Comparison of ENCODE assay signal across 28 cellular contexts in the genomic region with DNA sequence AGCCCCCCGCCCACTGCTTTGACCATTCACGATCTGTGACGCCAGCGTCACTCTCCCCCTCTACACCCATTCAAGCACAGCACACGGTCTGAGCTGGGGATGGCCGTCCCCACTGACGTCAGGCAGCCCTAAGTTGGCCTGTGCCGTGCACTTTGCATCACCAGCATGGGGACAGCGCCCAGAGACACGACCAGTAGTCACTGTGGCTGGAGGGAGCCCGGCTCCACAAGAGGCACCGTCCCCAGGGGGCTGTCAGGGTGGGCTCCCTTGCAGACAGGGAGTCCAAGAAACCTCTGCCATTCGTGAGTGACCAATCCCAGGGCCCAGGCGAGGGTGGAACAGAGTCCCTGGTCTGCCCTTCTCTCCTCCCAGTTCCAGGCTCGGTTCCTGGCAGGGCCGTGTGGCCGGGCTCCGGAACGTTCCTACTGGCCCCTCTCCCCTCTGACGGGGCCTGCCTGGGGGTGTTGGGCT. TPM values are rescaled to one million over a fixed set of nuclear protein-coding genes. Genes with fewer than 3 reads are reported as not detected.
DNase-seq lines count a peak whose midpoint lies in the region; ATAC-seq, FAIRE-seq and TF ChIP-seq lines count a peak whose summit lies in the region.
"Had no signal": no experiment of that assay in that cellular context is flagged by ENCODE, and none has a peak within 500 bp of the region (broad histone marks: within the 10 kb centered on the region; RNA-seq: fewer than 3 reads in every experiment).

No MANE protein-coding gene starts in this region.

- TF ChIP-seq EP300 in HepG2 (IDR thresholded peaks at IDR 0.05; ENCODE audit: low read depth in 2 of 2, low read length in 2 of 2) (no peak), HepG2 (CRISPR knock-in tag; IDR thresholded peaks at IDR 0.05; ENCODE audit: borderline replicate concordance) (no peak), esophagus muscularis mucosa (IDR thresholded peaks at IDR 0.05) (no peak)

- no peak overlapping the region for H3K27ac ChIP-seq in HepG2 (ENCODE audit: extremely low read length, insufficient read depth, low read length)
- no peak overlapping the region for H3K27ac ChIP-seq in right lobe of liver
- no peak overlapping the region for H3K27ac ChIP-seq in esophagus muscularis mucosa (replicated peaks in 1 of 4)
- no peak overlapping the region for H3K27ac ChIP-seq in neuronal stem cell (replicated peaks; ENCODE audit: low read length)
- H3K27ac ChIP-seq in vagina: no peak overlapping the region
- H3K27ac ChIP-seq: A549, PC-9 had no signal

- no peak for FAIRE-seq in HepG2 (lab: Jason Lieb, UNC)
- FAIRE-seq: A549, HTR-8/SVneo had no signal

- no peak for TF ChIP-seq RAD21 in HepG2 (CRISPR knock-in tag; IDR thresholded peaks at IDR 0.05)

- H2AFZ ChIP-seq in HepG2 (ENCODE audit: low read length) (no peak overlapping the region), neuronal stem cell (ENCODE audit: low read length) (no peak overlapping the region)
- H2AFZ ChIP-seq: PC-9 had no signal

- H3K36me3 ChIP-seq in HepG2 (replicated peaks in 1 of 2; ENCODE audit: control insufficient read depth in 1 of 2, insufficient read depth in 2 of 2, low read length in 2 of 2) (no peaks in the 10 kb centered on the region), right lobe of liver (no peaks in the 10 kb centered on the region), esophagus muscularis mucosa (no peaks in the 10 kb centered on the region), neuronal stem cell (replicated peaks in 1 of 2; ENCODE audit: control insufficient read depth in 2 of 2, insufficient read depth in 2 of 2, low read length in 2 of 2) (no peaks in the 10 kb centered on the region), vagina (no peaks in the 10 kb centered on the region)

- CTCF ChIA-PET in HepG2 (lab: Yijun Ruan, JAX; ENCODE audit: low intra/inter-chr PET ratio, low total read pairs): no interaction called here

- TF ChIP-seq POLR2A in HepG2 (IDR thresholded peaks at IDR 0.05; ENCODE audit: insufficient read depth in 1 of 2, low read depth in 2 of 2, low read length in 2 of 2) (no peak), right lobe of liver (IDR thresholded peaks at IDR 0.05) (no peak), esophagus muscularis mucosa (IDR thresholded peaks at IDR 0.05; ENCODE audit: low read depth) (no peak), vagina (IDR thresholded peaks at IDR 0.05) (no peak)

- peak overlapping the region; percentile 81 for H3K18ac ChIP-seq in neuronal stem cell (ENCODE audit: low read length)

- H2BK12ac ChIP-seq in neuronal stem cell (ENCODE audit: low read length): peak overlapping the region; percentile 68

- peak overlapping the region; percentile 94 for H2AK5ac ChIP-seq in neuronal stem cell (ENCODE audit: low read depth, low read length)

- TF ChIP-seq CTCF in HepG2 (CRISPR knock-in tag; IDR thresholded peaks at IDR 0.05): no peak
- no peak for TF ChIP-seq CTCF in right lobe of liver (IDR thresholded peaks at IDR 0.05)
- TF ChIP-seq CTCF in esophagus muscularis mucosa (IDR thresholded peaks at IDR 0.05): no peak
- no peak for TF ChIP-seq CTCF in vagina (IDR thresholded peaks at IDR 0.05)

- H3K27me3 ChIP-seq in HepG2 (ENCODE audit: control insufficient read depth in 1 of 2, insufficient read depth in 2 of 2, low read length in 2 of 2) (peaks cover 1 to 28% of the 10 kb centered on the region in 2 experiments; a peak in 3 of 5 replicates), right lobe of liver (no peaks in the 10 kb centered on the region), esophagus muscularis mucosa (peaks cover 0 to 50% (median 0%) of the 10 kb centered on the region in 4 donors), neuronal stem cell (ENCODE audit: control insufficient read depth in 3 of 3, insufficient read depth in 3 of 3, low read depth in 1 of 3, low read length in 3 of 3) (no peaks in the 10 kb centered on the region), vagina (no peaks in the 10 kb centered on the region)

- no peak overlapping the region for H3K4me3 ChIP-seq in HepG2 (replicated peaks in 1 of 3; ENCODE audit: insufficient read depth in 1 of 3, low read depth in 2 of 3, low read length in 3 of 3)
- H3K4me3 ChIP-seq in right lobe of liver: no peak overlapping the region
- no peak overlapping the region for H3K4me3 ChIP-seq in esophagus muscularis mucosa
- H3K4me3 ChIP-seq in neuronal stem cell (ENCODE audit: low read length in 2 of 2): no peak overlapping the region
- H3K4me3 ChIP-seq in vagina: no peak overlapping the region
- H3K4me3 ChIP-seq: A549, PC-9 had no signal

- H2BK5ac ChIP-seq in neuronal stem cell (ENCODE audit: low read length): peak overlapping the region; percentile 66

- H3K4me1 ChIP-seq in HepG2 (ENCODE audit: insufficient read depth, low read length) (no peaks in the 10 kb centered on the region), right lobe of liver (no peaks in the 10 kb centered on the region), esophagus muscularis mucosa (no peaks in the 10 kb centered on the region), neuronal stem cell (ENCODE audit: control insufficient read depth in 2 of 2, insufficient read depth in 1 of 2, low read depth in 1 of 2, low read length in 2 of 2) (no peaks in the 10 kb centered on the region), vagina (no peaks in the 10 kb centered on the region)
- H3K4me1 ChIP-seq: A549 had no signal

- H2BK15ac ChIP-seq in neuronal stem cell (ENCODE audit: low read length): peak overlapping the region; percentile 88

- intact Hi-C loops in HepG2 (cut with micrococcal nuclease; ENCODE audit: unreplicated experiment) (no loop called here), right lobe of liver (cut with DNase I) (no loop called here), esophagus muscularis mucosa (cut with DNase I) (no loop called here), vagina (cut with DNase I) (no loop called here)

- POLR2A ChIA-PET in HepG2 (lab: Yijun Ruan, JAX): no interaction called here

- H2BK120ac ChIP-seq in neuronal stem cell (ENCODE audit: low read depth, low read length): peak overlapping the region; percentile 49

- in situ Hi-C loops in HepG2 (cut with HindIII; ENCODE audit: extremely low pct_ligation_motif_present, low pct_unique_long_range_greater_than_20kb): no loop called here

- peak overlapping the region; percentile 86 for H3K23ac ChIP-seq in neuronal stem cell (ENCODE audit: low read depth, low read length, poor library complexity)

- ATAC-seq in HepG2: no peak
- ATAC-seq in right lobe of liver: no peak
- ATAC-seq: A549; CD8-positive, alpha-beta T cell had no signal

- H4K91ac ChIP-seq in neuronal stem cell (ENCODE audit: low read depth, low read length, poor library complexity): peak overlapping the region; percentile 57

- WGBS in HepG2 (ENCODE audit: low lambda C conversion rate): 29% methylated on average over 11 of the region's 20 CpGs
- no CpG with 5 or more reads among the region's 20 CpGs for WGBS in right lobe of liver (ENCODE audit: insufficient coverage, low coverage, low lambda C conversion rate, missing lambda C conversion rate)
- 85% methylated on average over 18 of the region's 20 CpGs for WGBS in esophagus muscularis mucosa
- WGBS in neuronal stem cell (ENCODE audit: extremely low coverage in 2 of 2, insufficient read length in 2 of 2, insufficient replicate concordance in 1 of 2), 2 donors: no CpG with 5 or more reads among the region's 20 CpGs

- no peak overlapping the region for H3K9ac ChIP-seq in HepG2 (ENCODE audit: insufficient read depth, low read depth, low read length)
- H3K9ac ChIP-seq in neuronal stem cell (ENCODE audit: low read depth, low read length, poor library complexity): no peak overlapping the region

- H3K79me2 ChIP-seq in HepG2 (ENCODE audit: insufficient read depth, low read length): no peaks in the 10 kb centered on the region

- H3K9me3 ChIP-seq in HepG2 (ENCODE audit: low read length) (peaks cover 23% of the 10 kb centered on the region; the same call in 1 of the 2 replicates), right lobe of liver (no peaks in the 10 kb centered on the region), esophagus muscularis mucosa (peaks cover 0 to 27% (median 24%) of the 10 kb centered on the region in 4 donors), neuronal stem cell (replicated peaks in 1 of 2; ENCODE audit: control insufficient read depth in 2 of 2, insufficient read depth in 1 of 2, low read depth in 1 of 2, low read length in 2 of 2) (peaks cover 6 to 8% of the 10 kb centered on the region in 2 donors), vagina (peaks cover 5% of the 10 kb centered on the region)

- H3K79me1 ChIP-seq in neuronal stem cell (ENCODE audit: low read depth, low read length): no peaks in the 10 kb centered on the region

- no TSS peak for BruUV-seq in HepG2 (replicated peaks; lab: Mats Ljungman, UMichigan)

- no peaks in the 10 kb centered on the region for H4K20me1 ChIP-seq in HepG2 (ENCODE audit: insufficient read depth, low read length)

- H3K14ac ChIP-seq in neuronal stem cell (ENCODE audit: low read length): no peak overlapping the region

- H3K4me2 ChIP-seq in HepG2 (ENCODE audit: low read depth, low read length) (no peak overlapping the region), neuronal stem cell (ENCODE audit: insufficient read depth, low read length, poor library complexity, severe bottlenecking) (no peak overlapping the region)
- H3K4me2 ChIP-seq: A549, PC-9 had no signal

- no peak for DNase-seq in HepG2 (ENCODE audit: low spot score)
- DNase-seq in right lobe of liver: no peak
- DNase-seq in esophagus muscularis mucosa (ENCODE audit: extremely low spot score): peak; percentile 89
- DNase-seq in neuronal stem cell (ENCODE audit: low spot score): no peak
- DNase-seq in vagina (ENCODE audit: extremely low spot score in 2 of 2): peak; percentile 40 to 81
- no peak for DNase-seq in cortex of kidney (lab: John Stamatoyannopoulos, UW)
- no peak for DNase-seq in stimulated activated CD4-positive, alpha-beta T cell treated with anti-CD3 and anti-CD28 coated beads, Interleukin-4, amount 100 ng/mL, for 1 hour
- no peak for DNase-seq in DMS153 treated with DMSO at 0.1 percent for 48 hours (lab: John Stamatoyannopoulos, UW; ENCODE audit: unreplicated experiment)
- DNase-seq: AML-193; C1 segment of cervical spinal cord; CD8-positive, alpha-beta T cell; DMS 273 treated with DMSO at 0.1 percent for 48 hours; DND-41; H9; KBM-7; MV-4-11; NCI-H1105; NCI-H1436 treated with DMSO at 0.1 percent for 48 hours; NCI-H187 treated with DMSO at 0.1 percent for 48 hours; NCI-H446; NCI-H526; PC-9; RPMI8226; SHP77 treated with DMSO at 0.1 percent for 48 hours had no signal

- H3K4ac ChIP-seq in neuronal stem cell (ENCODE audit: low read length): peak overlapping the region; percentile 39

- no peak overlapping the region for H4K8ac ChIP-seq in neuronal stem cell (ENCODE audit: low read depth, low read length)

RNA-seq across cellular contexts. Expression of a gene that starts 2.3 kb away (rescaled TPM):
- not detected in 2 replicates for total RNA-seq in HepG2 (2016; rRNA removed; fragmentation: Illumina TruSeq; extraction: Trizol)
- not detected in 2 replicates for total RNA-seq in HepG2 (2016; cell fraction: cytosol; rRNA removed; fragmentation: Illumina TruSeq; extraction: Trizol; ENCODE audit: low read depth)
- total RNA-seq in HepG2 (2016; cell fraction: insoluble cytoplasmic fraction; rRNA removed; fragmentation: Illumina TruSeq; extraction: Trizol): not detected in 2 replicates
- not detected in 2 replicates for total RNA-seq in HepG2 (2016; cell fraction: membrane; rRNA removed; fragmentation: Illumina TruSeq; extraction: Trizol)
- not detected in 2 replicates for total RNA-seq in HepG2 (2016; cell fraction: nucleus; rRNA removed; fragmentation: Illumina TruSeq; extraction: Trizol)
- polyA plus RNA-seq in HepG2 (2011; rRNA removed): not detected in 2 replicates
- polyA plus RNA-seq in HepG2 (2011; cell fraction: cytosol; rRNA removed): not detected in 2 replicates
- not detected in 2 replicates for polyA plus RNA-seq in HepG2 (2011; cell fraction: nucleus; rRNA removed)
- not detected in 2 replicates for polyA plus RNA-seq in HepG2 (2012)
- not detected in 2 replicates for polyA plus RNA-seq in HepG2 (2016; cell fraction: cytosol; fragmentation: Illumina TruSeq; extraction: Trizol; ENCODE audit: low read depth)
- polyA plus RNA-seq in HepG2 (2016; cell fraction: insoluble cytoplasmic fraction; fragmentation: Illumina TruSeq; extraction: Trizol; ENCODE audit: low read depth): not detected in 2 replicates
- not detected in 2 replicates for polyA plus RNA-seq in HepG2 (2016; cell fraction: membrane; fragmentation: Illumina TruSeq; extraction: Trizol; ENCODE audit: low read depth)
- not detected in 2 replicates for polyA plus RNA-seq in HepG2 (2016; cell fraction: nucleus; fragmentation: Illumina TruSeq; extraction: Trizol; ENCODE audit: insufficient read depth, low read depth)
- not detected in 2 replicates for polyA minus RNA-seq in HepG2 (2011; rRNA and poly(A)+ RNA removed; ENCODE audit: low replicate concordance)
- not detected in 2 replicates for polyA minus RNA-seq in HepG2 (2011; cell fraction: cytosol; rRNA and poly(A)+ RNA removed)
- not detected in 2 replicates for polyA minus RNA-seq in HepG2 (2011; cell fraction: nucleus; rRNA and poly(A)+ RNA removed)
- total RNA-seq in right lobe of liver: not detected
- not detected for total RNA-seq in esophagus muscularis mucosa
- not detected for polyA plus RNA-seq in neuronal stem cell (2013, experiment 1 of 2)
- not detected for polyA plus RNA-seq in neuronal stem cell (2013, experiment 2 of 2)
- not detected for total RNA-seq in vagina
- total RNA-seq: CD8-positive, alpha-beta T cell; H9; LHCN-M2; MCF 10A; PC-9 had no signal
- polyA plus RNA-seq: A549 had no signal

RNA-seq across cellular contexts. Expression of a gene that starts 12.7 kb away (rescaled TPM):
- not detected in 2 replicates for total RNA-seq in HepG2 (2016; rRNA removed; fragmentation: Illumina TruSeq; extraction: Trizol)
- not detected in 2 replicates for total RNA-seq in HepG2 (2016; cell fraction: cytosol; rRNA removed; fragmentation: Illumina TruSeq; extraction: Trizol; ENCODE audit: low read depth)
- total RNA-seq in HepG2 (2016; cell fraction: insoluble cytoplasmic fraction; rRNA removed; fragmentation: Illumina TruSeq; extraction: Trizol): not detected in 2 replicates
- not detected in 2 replicates for total RNA-seq in HepG2 (2016; cell fraction: membrane; rRNA removed; fragmentation: Illumina TruSeq; extraction: Trizol)
- not detected in 2 replicates for total RNA-seq in HepG2 (2016; cell fraction: nucleus; rRNA removed; fragmentation: Illumina TruSeq; extraction: Trizol)
- not detected in 2 replicates for polyA plus RNA-seq in HepG2 (2011; rRNA removed)
- polyA plus RNA-seq in HepG2 (2011; cell fraction: cytosol; rRNA removed): not detected in 2 replicates
- not detected in 2 replicates for polyA plus RNA-seq in HepG2 (2011; cell fraction: nucleus; rRNA removed)
- polyA plus RNA-seq in HepG2 (2012): not detected in 2 replicates
- polyA plus RNA-seq in HepG2 (2016; cell fraction: cytosol; fragmentation: Illumina TruSeq; extraction: Trizol; ENCODE audit: low read depth): not detected in 2 replicates
- polyA plus RNA-seq in HepG2 (2016; cell fraction: insoluble cytoplasmic fraction; fragmentation: Illumina TruSeq; extraction: Trizol; ENCODE audit: low read depth): not detected in 2 replicates
- polyA plus RNA-seq in HepG2 (2016; cell fraction: membrane; fragmentation: Illumina TruSeq; extraction: Trizol; ENCODE audit: low read depth): not detected in 2 replicates
- not detected in 2 replicates for polyA plus RNA-seq in HepG2 (2016; cell fraction: nucleus; fragmentation: Illumina TruSeq; extraction: Trizol; ENCODE audit: insufficient read depth, low read depth)
- polyA minus RNA-seq in HepG2 (2011; rRNA and poly(A)+ RNA removed; ENCODE audit: low replicate concordance): not detected in 2 replicates
- polyA minus RNA-seq in HepG2 (2011; cell fraction: cytosol; rRNA and poly(A)+ RNA removed): not detected in 2 replicates
- not detected in 2 replicates for polyA minus RNA-seq in HepG2 (2011; cell fraction: nucleus; rRNA and poly(A)+ RNA removed)
- total RNA-seq in right lobe of liver: not detected
- total RNA-seq in esophagus muscularis mucosa: not detected
- polyA plus RNA-seq in neuronal stem cell (2013, experiment 1 of 2): not detected
- polyA plus RNA-seq in neuronal stem cell (2013, experiment 2 of 2): not detected
- total RNA-seq in vagina: not detected
- total RNA-seq: CD8-positive, alpha-beta T cell; H9; LHCN-M2; MCF 10A; PC-9 had no signal
- polyA plus RNA-seq: A549 had no signal

RNA-seq across cellular contexts. Expression of a gene that starts 13.8 kb away (rescaled TPM):
- total RNA-seq in HepG2 (2016; rRNA removed; fragmentation: Illumina TruSeq; extraction: Trizol): not detected in 2 replicates
- not detected in 2 replicates for total RNA-seq in HepG2 (2016; cell fraction: cytosol; rRNA removed; fragmentation: Illumina TruSeq; extraction: Trizol; ENCODE audit: low read depth)
- not detected in 2 replicates for total RNA-seq in HepG2 (2016; cell fraction: insoluble cytoplasmic fraction; rRNA removed; fragmentation: Illumina TruSeq; extraction: Trizol)
- total RNA-seq in HepG2 (2016; cell fraction: membrane; rRNA removed; fragmentation: Illumina TruSeq; extraction: Trizol): not detected in 2 replicates
- not detected in 2 replicates for total RNA-seq in HepG2 (2016; cell fraction: nucleus; rRNA removed; fragmentation: Illumina TruSeq; extraction: Trizol)
- not detected in 2 replicates for polyA plus RNA-seq in HepG2 (2011; rRNA removed)
- not detected in 2 replicates for polyA plus RNA-seq in HepG2 (2011; cell fraction: cytosol; rRNA removed)
- not detected in 2 replicates for polyA plus RNA-seq in HepG2 (2011; cell fraction: nucleus; rRNA removed)
- not detected in 2 replicates for polyA plus RNA-seq in HepG2 (2012)
- not detected in 2 replicates for polyA plus RNA-seq in HepG2 (2016; cell fraction: cytosol; fragmentation: Illumina TruSeq; extraction: Trizol; ENCODE audit: low read depth)
- polyA plus RNA-seq in HepG2 (2016; cell fraction: insoluble cytoplasmic fraction; fragmentation: Illumina TruSeq; extraction: Trizol; ENCODE audit: low read depth): not detected in 2 replicates
- polyA plus RNA-seq in HepG2 (2016; cell fraction: membrane; fragmentation: Illumina TruSeq; extraction: Trizol; ENCODE audit: low read depth): not detected in 2 replicates
- polyA plus RNA-seq in HepG2 (2016; cell fraction: nucleus; fragmentation: Illumina TruSeq; extraction: Trizol; ENCODE audit: insufficient read depth, low read depth): not detected in 2 replicates
- polyA minus RNA-seq in HepG2 (2011; rRNA and poly(A)+ RNA removed; ENCODE audit: low replicate concordance): not detected in 2 replicates
- polyA minus RNA-seq in HepG2 (2011; cell fraction: cytosol; rRNA and poly(A)+ RNA removed): not detected in 2 replicates
- not detected in 2 replicates for polyA minus RNA-seq in HepG2 (2011; cell fraction: nucleus; rRNA and poly(A)+ RNA removed)
- total RNA-seq in right lobe of liver: not detected
- total RNA-seq in esophagus muscularis mucosa: not detected
- polyA plus RNA-seq in neuronal stem cell (2013, experiment 1 of 2): not detected
- polyA plus RNA-seq in neuronal stem cell (2013, experiment 2 of 2): 0.03 TPM
- not detected for total RNA-seq in vagina
- total RNA-seq: CD8-positive, alpha-beta T cell; H9; LHCN-M2; MCF 10A; PC-9 had no signal
- polyA plus RNA-seq: A549 had no signal

RNA-seq across cellular contexts. Expression of a gene that starts 21.9 kb away (rescaled TPM):
- not detected in 2 replicates for total RNA-seq in HepG2 (2016; rRNA removed; fragmentation: Illumina TruSeq; extraction: Trizol)
- total RNA-seq in HepG2 (2016; cell fraction: cytosol; rRNA removed; fragmentation: Illumina TruSeq; extraction: Trizol; ENCODE audit: low read depth): not detected in 2 replicates
- total RNA-seq in HepG2 (2016; cell fraction: insoluble cytoplasmic fraction; rRNA removed; fragmentation: Illumina TruSeq; extraction: Trizol): not detected in 2 replicates
- not detected in 2 replicates for total RNA-seq in HepG2 (2016; cell fraction: membrane; rRNA removed; fragmentation: Illumina TruSeq; extraction: Trizol)
- total RNA-seq in HepG2 (2016; cell fraction: nucleus; rRNA removed; fragmentation: Illumina TruSeq; extraction: Trizol): not detected in 2 replicates
- not detected in 2 replicates for polyA plus RNA-seq in HepG2 (2011; rRNA removed)
- not detected in 2 replicates for polyA plus RNA-seq in HepG2 (2011; cell fraction: cytosol; rRNA removed)
- polyA plus RNA-seq in HepG2 (2011; cell fraction: nucleus; rRNA removed): 0.10 TPM in 1 of 2 replicates, not detected in the other
- not detected in 2 replicates for polyA plus RNA-seq in HepG2 (2012)
- not detected in 2 replicates for polyA plus RNA-seq in HepG2 (2016; cell fraction: cytosol; fragmentation: Illumina TruSeq; extraction: Trizol; ENCODE audit: low read depth)
- not detected in 2 replicates for polyA plus RNA-seq in HepG2 (2016; cell fraction: insoluble cytoplasmic fraction; fragmentation: Illumina TruSeq; extraction: Trizol; ENCODE audit: low read depth)
- not detected in 2 replicates for polyA plus RNA-seq in HepG2 (2016; cell fraction: membrane; fragmentation: Illumina TruSeq; extraction: Trizol; ENCODE audit: low read depth)
- polyA plus RNA-seq in HepG2 (2016; cell fraction: nucleus; fragmentation: Illumina TruSeq; extraction: Trizol; ENCODE audit: insufficient read depth, low read depth): not detected in 2 replicates
- not detected in 2 replicates for polyA minus RNA-seq in HepG2 (2011; rRNA and poly(A)+ RNA removed; ENCODE audit: low replicate concordance)
- not detected in 2 replicates for polyA minus RNA-seq in HepG2 (2011; cell fraction: cytosol; rRNA and poly(A)+ RNA removed)
- polyA minus RNA-seq in HepG2 (2011; cell fraction: nucleus; rRNA and poly(A)+ RNA removed): not detected in 2 replicates
- not detected for total RNA-seq in right lobe of liver
- total RNA-seq in esophagus muscularis mucosa: not detected
- 0.06 TPM for polyA plus RNA-seq in neuronal stem cell (2013, experiment 1 of 2)
- not detected for polyA plus RNA-seq in neuronal stem cell (2013, experiment 2 of 2)
- total RNA-seq in vagina: not detected
- total RNA-seq: CD8-positive, alpha-beta T cell; H9; LHCN-M2; MCF 10A; PC-9 had no signal
- polyA plus RNA-seq: A549 had no signal

RNA-seq across cellular contexts. Expression of a gene that starts 23.0 kb away (rescaled TPM):
- total RNA-seq in HepG2 (2016; rRNA removed; fragmentation: Illumina TruSeq; extraction: Trizol) (not detected in 2 replicates), right lobe of liver (not detected), esophagus muscularis mucosa (not detected), vagina (not detected)
- total RNA-seq in HepG2 (2016; cell fraction: cytosol; rRNA removed; fragmentation: Illumina TruSeq; extraction: Trizol; ENCODE audit: low read depth): not detected in 2 replicates
- not detected in 2 replicates for total RNA-seq in HepG2 (2016; cell fraction: insoluble cytoplasmic fraction; rRNA removed; fragmentation: Illumina TruSeq; extraction: Trizol)
- not detected in 2 replicates for total RNA-seq in HepG2 (2016; cell fraction: membrane; rRNA removed; fragmentation: Illumina TruSeq; extraction: Trizol)
- not detected in 2 replicates for total RNA-seq in HepG2 (2016; cell fraction: nucleus; rRNA removed; fragmentation: Illumina TruSeq; extraction: Trizol)
- not detected in 2 replicates for polyA plus RNA-seq in HepG2 (2011; rRNA removed)
- polyA plus RNA-seq in HepG2 (2011; cell fraction: cytosol; rRNA removed): not detected in 2 replicates
- polyA plus RNA-seq in HepG2 (2011; cell fraction: nucleus; rRNA removed): not detected in 2 replicates
- polyA plus RNA-seq in HepG2 (2012): not detected in 2 replicates
- polyA plus RNA-seq in HepG2 (2016; cell fraction: cytosol; fragmentation: Illumina TruSeq; extraction: Trizol; ENCODE audit: low read depth): not detected in 2 replicates
- polyA plus RNA-seq in HepG2 (2016; cell fraction: insoluble cytoplasmic fraction; fragmentation: Illumina TruSeq; extraction: Trizol; ENCODE audit: low read depth): not detected in 2 replicates
- polyA plus RNA-seq in HepG2 (2016; cell fraction: membrane; fragmentation: Illumina TruSeq; extraction: Trizol; ENCODE audit: low read depth): not detected in 2 replicates
- polyA plus RNA-seq in HepG2 (2016; cell fraction: nucleus; fragmentation: Illumina TruSeq; extraction: Trizol; ENCODE audit: insufficient read depth, low read depth): not detected in 2 replicates
- not detected in 2 replicates for polyA minus RNA-seq in HepG2 (2011; rRNA and poly(A)+ RNA removed; ENCODE audit: low replicate concordance)
- polyA minus RNA-seq in HepG2 (2011; cell fraction: cytosol; rRNA and poly(A)+ RNA removed): not detected in 2 replicates
- not detected in 2 replicates for polyA minus RNA-seq in HepG2 (2011; cell fraction: nucleus; rRNA and poly(A)+ RNA removed)
- polyA plus RNA-seq in neuronal stem cell (2013, experiment 1 of 2): not detected
- not detected for polyA plus RNA-seq in neuronal stem cell (2013, experiment 2 of 2)
- total RNA-seq: CD8-positive, alpha-beta T cell; H9; LHCN-M2; MCF 10A; PC-9 had no signal
- polyA plus RNA-seq: A549 had no signal

Comparison
In these comparisons a context has a peak if more than half of its experiments do, and no peak if none do; other contexts are left out.
1. DNase-seq: peak in esophagus muscularis mucosa (single experiment) and vagina (2 of 2); none in HepG2 (single experiment), right lobe of liver (0 of 3), neuronal stem cell (single experiment), cortex of kidney (single experiment), stimulated activated CD4-positive, alpha-beta T cell treated with anti-CD3 and anti-CD28 coated beads, Interleukin-4, amount 100 ng/mL, for 1 hour (single experiment) and DMS153 treated with DMSO at 0.1 percent for 48 hours (single experiment).